Comparison of ENCODE assay signal across 27 cellular contexts in genomic region chr18:77870894-77871293, GRCh38.
"Had no signal": no experiment of that assay in that cellular context is flagged by ENCODE, and none has a peak within 500 bp of the region (broad histone marks: within the 10 kb centered on the region; RNA-seq: fewer than 3 reads in every experiment).

No MANE protein-coding gene starts in this region.

- H3K27me3 ChIP-seq: heart left ventricle, neural progenitor cell, neutrophil, right lobe of liver, tibial nerve, uterus had no signal

- H3K27ac ChIP-seq: neural progenitor cell, neutrophil, parathyroid adenoma, psoas muscle, right lobe of liver, tibial nerve, uterus had no signal

- ATAC-seq: natural killer cell; stimulated activated memory B cell treated with anti-CD40 and anti-IgM and Interleukin-4, amounts not matched to agents 10 μg/mL and 1 μg/mL and 100 μg/mL, for 72 hours; stimulated activated naive CD8-positive, alpha-beta T cell treated with anti-CD3 and anti-CD28 coated beads, Interleukin-15, amount 100 ng/mL, for 72 hours had no signal

- H3K36me3 ChIP-seq: heart left ventricle, neural progenitor cell, neutrophil, right lobe of liver, tibial nerve, uterus had no signal

- H3K4me1 ChIP-seq: neural progenitor cell, parathyroid adenoma, psoas muscle, right lobe of liver, tibial nerve, uterus had no signal

- DNase-seq: glutamatergic neuron; hippocampal formation; left ventricle myocardium superior; mesendoderm; naive B cell; natural killer cell; nephron progenitor cell; occipital lobe; psoas muscle; stimulated activated CD4-positive, alpha-beta T cell treated with anti-CD3 and anti-CD28 coated beads, Interleukin-1b, Interleukin-23, amount 100 ng/mL, for 48 hours; stimulated activated CD4-positive, alpha-beta T cell treated with anti-CD3 and anti-CD28 coated beads, Interleukin-2, amount 100 ng/mL, for 48 hours; stimulated activated CD4-positive, alpha-beta T cell treated with anti-CD3 and anti-CD28 coated beads, Interleukin-4, amount 100 ng/mL, for 4 hours; stimulated activated CD8-positive, alpha-beta memory T cell treated with anti-CD3 and anti-CD28 coated beads, Interleukin-4, amount 100 ng/mL, for 48 hours; stimulated activated naive CD4-positive, alpha-beta T cell treated with Interleukin-2 at 50 U/mL for 16 hours; stimulated activated naive CD8-positive, alpha-beta T cell treated with anti-CD3 and anti-CD28 coated beads, Interleukin-15, amount 100 ng/mL, for 72 hours; substantia nigra had no signal

- FAIRE-seq: keratinocyte had no signal

- H3K9me3 ChIP-seq: heart left ventricle, neutrophil, psoas muscle, right lobe of liver, tibial nerve, uterus had no signal

- H3K4me3 ChIP-seq: heart left ventricle, lung, neural progenitor cell, psoas muscle, right lobe of liver, skin epidermis, tibial nerve, uterus had no signal
